In the genomic region with DNA sequence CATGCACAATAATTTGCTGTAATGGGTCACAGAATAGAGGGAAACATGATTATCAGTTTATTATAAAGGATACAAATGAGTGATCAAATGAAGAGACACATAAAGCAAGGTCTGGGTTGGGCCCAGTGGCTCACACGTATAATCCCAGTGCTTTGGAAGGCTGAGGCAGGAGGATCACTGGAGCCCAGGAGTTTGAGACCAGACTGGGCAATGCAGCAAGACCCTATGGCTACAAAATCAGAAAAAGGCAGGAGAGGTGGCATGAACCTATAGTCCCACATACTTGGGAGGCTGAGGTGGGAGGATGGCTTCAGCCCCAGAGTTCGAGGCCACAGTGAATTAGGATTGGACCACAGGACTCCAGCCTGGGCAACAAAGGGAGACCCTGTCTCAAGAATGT, we compare ENCODE assay signal across 35 cellular contexts.
DNase-seq lines count a peak whose midpoint lies in the region; ATAC-seq, FAIRE-seq and TF ChIP-seq lines count a peak whose summit lies in the region.
"Had no signal": no experiment of that assay in that cellular context is flagged by ENCODE, and none has a peak within 500 bp of the region (broad histone marks: within the 10 kb centered on the region; RNA-seq: fewer than 3 reads in every experiment).

No MANE protein-coding gene starts in this region.

- H4K20me1 ChIP-seq in H1 (replicated peaks in 1 of 2; ENCODE audit: control insufficient read depth in 1 of 2, insufficient read depth in 2 of 2, low read length in 2 of 2): no peaks in the 10 kb centered on the region
- H4K20me1 ChIP-seq: BLaER1; BLaER1 treated with 17β-estradiol and CSF1 and Interleukin-3, amounts not matched to agents 10 nM and 100 nM had no signal

- TF ChIP-seq POLR2A in H1 (IDR thresholded peaks at IDR 0.05; ENCODE audit: control extremely low read depth in 1 of 2, low read depth in 2 of 2, low read length in 2 of 2): no peak

- H3K9me3 Mint-ChIP-seq in WTC11: no peaks in the 10 kb centered on the region
- no peaks in the 10 kb centered on the region for H3K9me3 Mint-ChIP-seq in activated CD8-positive, alpha-beta memory T cell treated with anti-CD3 and anti-CD28 coated beads, Interleukin-2, amount 10 ng/mL, durations not matched to agents 7 days and 5 days (ENCODE audit: low read depth)
- H3K9me3 Mint-ChIP-seq: CD4-positive, alpha-beta memory T cell; CD4-positive, alpha-beta T cell; CD8-positive, alpha-beta T cell had no signal

- H3K9me3 ChIP-seq in HEK293 (ENCODE audit: control insufficient read depth, insufficient read depth, low read depth, low read length) (no peaks in the 10 kb centered on the region), H1 (ENCODE audit: insufficient read depth in 2 of 2, low read depth in 1 of 2, low read length in 1 of 2) (no peaks in the 10 kb centered on the region)
- H3K9me3 ChIP-seq: A549; BE2C; BLaER1; BLaER1 treated with 17β-estradiol and CSF1 and Interleukin-3, amounts not matched to agents 10 nM and 100 nM; Caco-2 had no signal

- no peak overlapping the region for H3K18ac ChIP-seq in H1 (ENCODE audit: extremely low read depth, low read length)

- no peaks in the 10 kb centered on the region for H3K27me3 Mint-ChIP-seq in WTC11 (ENCODE audit: low read depth)
- peaks cover 12% of the 10 kb centered on the region for H3K27me3 Mint-ChIP-seq in activated CD8-positive, alpha-beta memory T cell treated with anti-CD3 and anti-CD28 coated beads, Interleukin-2, amount 10 ng/mL, durations not matched to agents 7 days and 5 days
- H3K27me3 Mint-ChIP-seq: CD4-positive, CD25-positive, alpha-beta regulatory T cell had no signal

- H2AFZ ChIP-seq in H1 (ENCODE audit: low read length): no peak overlapping the region

- H3K4me2 ChIP-seq in H1 (ENCODE audit: insufficient read depth in 1 of 2, low read depth in 2 of 2, low read length in 2 of 2): 0 out of 4 replicates have a peak overlapping the region, but pooled peaks of 1 of the 2 experiments have one; percentile 34
- H3K4me2 ChIP-seq: A549; BLaER1; BLaER1 treated with 17β-estradiol and CSF1 and Interleukin-3, amounts not matched to agents 10 nM and 100 nM had no signal

- H3K4me1 ChIP-seq in HEK293 (ENCODE audit: control insufficient read depth, insufficient read depth, low read length) (no peaks in the 10 kb centered on the region), H1 (replicated peaks in 1 of 4; ENCODE audit: control insufficient read depth in 3 of 4, insufficient read depth in 4 of 4, low read length in 3 of 4) (peaks cover 0 to 8% (median 1%) of the 10 kb centered on the region in 4 experiments; a peak in 3 of 7 replicates)
- H3K4me1 ChIP-seq: A549; BE2C; BLaER1; BLaER1 treated with 17β-estradiol and CSF1 and Interleukin-3, amounts not matched to agents 10 nM and 100 nM; Caco-2 had no signal

- no peaks in the 10 kb centered on the region for H3K23me2 ChIP-seq in H1 (ENCODE audit: low read depth, low read length)

- no peak overlapping the region for H2BK20ac ChIP-seq in H1 (ENCODE audit: low read length)

- TF ChIP-seq EP300 in H1 (IDR thresholded peaks at IDR 0.05; ENCODE audit: borderline replicate concordance in 1 of 2, low read depth in 2 of 2, low read length in 2 of 2): no peak

- H4K8ac ChIP-seq in H1 (ENCODE audit: extremely low read depth, insufficient read depth, low read length): no peak overlapping the region

- H3K36me3 ChIP-seq in HEK293 (ENCODE audit: control insufficient read depth in 2 of 2, insufficient read depth in 1 of 2, low read length in 2 of 2): no peaks in the 10 kb centered on the region
- H3K36me3 ChIP-seq in H1 (ENCODE audit: control insufficient read depth in 2 of 4, insufficient read depth in 4 of 4, low read length in 3 of 4): no peaks in the 10 kb centered on the region
- H3K36me3 ChIP-seq: BE2C; BLaER1; BLaER1 treated with 17β-estradiol and CSF1 and Interleukin-3, amounts not matched to agents 10 nM and 100 nM had no signal

- H2BK12ac ChIP-seq in H1 (ENCODE audit: low read depth, low read length): no peak overlapping the region

- H3K4ac ChIP-seq in H1 (replicated peaks; ENCODE audit: insufficient read length, low read depth, low read length): no peak overlapping the region

- CTCF ChIA-PET in HEK293 (lab: Yijun Ruan, JAX): interaction anchor here (1.0 kb wide), 1 partner anchor 41 kb away, joined by 5 read pairs; no protein-coding TSS in a partner anchor
- CTCF ChIA-PET in WTC11 (lab: Charles Lee): no interaction called here
- CTCF ChIA-PET in H1 (lab: Charles Lee; ENCODE audit: partially characterized antibody): interaction anchor here (1.2 kb wide), 1 partner anchor 13 kb away, joined by 7 read pairs; no protein-coding TSS in a partner anchor
- CTCF ChIA-PET in activated CD8-positive, alpha-beta memory T cell treated with anti-CD3 and anti-CD28 coated beads, Interleukin-2, amount 10 ng/mL, durations not matched to agents 7 days and 5 days (lab: Charles Lee): no interaction called here

- no peaks in the 10 kb centered on the region for H3K27me3 ChIP-seq in H1 (replicated peaks in 1 of 4; ENCODE audit: control insufficient read depth in 3 of 4, extremely low read depth in 1 of 4, insufficient read depth in 3 of 4, low read length in 3 of 4)
- H3K27me3 ChIP-seq: BLaER1; BLaER1 treated with 17β-estradiol and CSF1 and Interleukin-3, amounts not matched to agents 10 nM and 100 nM had no signal

- no peak for FAIRE-seq in H1 (lab: Jason Lieb, UNC)
- FAIRE-seq: A204.1, A549, D721Med had no signal

- TF ChIP-seq CTCF in HEK293 (tag by site-specific recombination; IDR thresholded peaks at IDR 0.05): no peak
- TF ChIP-seq CTCF in WTC11 (IDR thresholded peaks at IDR 0.05): no peak
- TF ChIP-seq CTCF in H1 (IDR thresholded peaks at IDR 0.05; ENCODE audit: control extremely low read depth in 1 of 3, insufficient read depth in 1 of 3, low read depth in 1 of 3, low read length in 3 of 3): no peak

- no peaks in the 10 kb centered on the region for H3K79me2 ChIP-seq in H1 (ENCODE audit: control insufficient read depth in 1 of 2, insufficient read depth in 2 of 2, low read length in 2 of 2)

- no peak overlapping the region for H4K5ac ChIP-seq in H1 (ENCODE audit: insufficient read length, low read depth, low read length)

- H3K9ac ChIP-seq in H1 (replicated peaks in 1 of 4; ENCODE audit: extremely low read depth in 1 of 4, low read depth in 3 of 4, low read length in 3 of 4): no peak overlapping the region
- H3K9ac ChIP-seq: BLaER1; BLaER1 treated with 17β-estradiol and CSF1 and Interleukin-3, amounts not matched to agents 10 nM and 100 nM had no signal

- no peak for TF ChIP-seq RAD21 in H1 (IDR thresholded peaks at IDR 0.05 in 1 of 2, conservative IDR thresholded peaks at IDR 0.05 in 1 of 2; ENCODE audit: low read depth in 2 of 2, low read length in 2 of 2)

- no peak overlapping the region for H3K4me3 ChIP-seq in HEK293 (ENCODE audit: low read depth, low read length)
- H3K4me3 ChIP-seq in H1 (ENCODE audit: extremely low read depth in 1 of 4, insufficient read depth in 2 of 4, low read depth in 3 of 4, low read length in 4 of 4): no peak overlapping the region
- H3K4me3 ChIP-seq: A549; BLaER1; BLaER1 treated with 17β-estradiol and CSF1 and Interleukin-3, amounts not matched to agents 10 nM and 100 nM had no signal

- no peaks in the 10 kb centered on the region for H3K36me3 Mint-ChIP-seq in WTC11
- no peaks in the 10 kb centered on the region for H3K36me3 Mint-ChIP-seq in activated CD8-positive, alpha-beta memory T cell treated with anti-CD3 and anti-CD28 coated beads, Interleukin-2, amount 10 ng/mL, durations not matched to agents 7 days and 5 days
- H3K36me3 Mint-ChIP-seq: CD14-positive monocyte; CD4-positive, alpha-beta memory T cell; CD4-positive, CD25-positive, alpha-beta regulatory T cell; CD8-positive, alpha-beta memory T cell; CD8-positive, alpha-beta T cell had no signal

- H3K27ac ChIP-seq in HEK293 (ENCODE audit: extremely low read depth, low read depth, low read length) (no peak overlapping the region), H1 (ENCODE audit: low read depth, low read length) (no peak overlapping the region)
- H3K27ac ChIP-seq: 22Rv1; A549; BLaER1; BLaER1 treated with 17β-estradiol and CSF1 and Interleukin-3, amounts not matched to agents 10 nM and 100 nM; C4-2B had no signal

- H3K27ac Mint-ChIP-seq in WTC11: no peak overlapping the region
- H3K27ac Mint-ChIP-seq in activated CD8-positive, alpha-beta memory T cell treated with anti-CD3 and anti-CD28 coated beads, Interleukin-2, amount 10 ng/mL, durations not matched to agents 7 days and 5 days: no peak overlapping the region
- H3K27ac Mint-ChIP-seq: B cell; CD14-positive monocyte; CD4-positive, alpha-beta memory T cell; CD4-positive, alpha-beta T cell; CD4-positive, CD25-positive, alpha-beta regulatory T cell; CD8-positive, alpha-beta memory T cell; CD8-positive, alpha-beta T cell had no signal

- peak overlapping the region; percentile 41; the same call in 1 of the 2 replicates for H2BK5ac ChIP-seq in H1 (ENCODE audit: low read depth, low read length)

- DNase-seq in WTC11 (ENCODE audit: low spot score): no peak
- no peak for DNase-seq in H1 (ENCODE audit: low read depth in 1 of 2, low spot score in 2 of 2)
- no peak for DNase-seq in NCI-H2227 (lab: John Stamatoyannopoulos, UW; ENCODE audit: unreplicated experiment)
- DNase-seq in activated CD8-positive, alpha-beta memory T cell treated with anti-CD3 and anti-CD28 coated beads, Interleukin-2, amount 10 ng/mL, durations not matched to agents 7 days and 5 days: no peak
- DNase-seq: 8988T; ACHN; AML-193; BE2C; C1 segment of cervical spinal cord; Caco-2; Calu3; CD4-positive, alpha-beta memory T cell; CD4-positive, alpha-beta T cell; CD4-positive, CD25-positive, alpha-beta regulatory T cell; CD8-positive, alpha-beta memory T cell; CD8-positive, alpha-beta T cell; COR-L47; DMS 273 treated with DMSO at 0.1 percent for 48 hours; DMS153; DMS53; DMS79; DMS79 treated with DMSO at 0.1 percent for 48 hours; DND-41; EL had no signal

- H3K14ac ChIP-seq in H1 (ENCODE audit: insufficient read length): no peak overlapping the region

- no peak overlapping the region for H3K56ac ChIP-seq in H1 (replicated peaks; ENCODE audit: insufficient read length, low read depth, low read length)

- no peak overlapping the region for H3K4me3 Mint-ChIP-seq in WTC11
- H3K4me3 Mint-ChIP-seq in activated CD8-positive, alpha-beta memory T cell treated with anti-CD3 and anti-CD28 coated beads, Interleukin-2, amount 10 ng/mL, durations not matched to agents 7 days and 5 days: no peak overlapping the region
- H3K4me3 Mint-ChIP-seq: B cell; CD14-positive monocyte; CD4-positive, alpha-beta memory T cell; CD4-positive, alpha-beta T cell; CD4-positive, CD25-positive, alpha-beta regulatory T cell; CD8-positive, alpha-beta memory T cell; CD8-positive, alpha-beta T cell had no signal

- no peak overlapping the region for H2AK5ac ChIP-seq in H1 (ENCODE audit: low read depth, low read length)

- no peak for ATAC-seq in WTC11
- ATAC-seq in HG02571 (IDR thresholded peaks at IDR 0.05; ENCODE audit: unreplicated experiment): no peak
- ATAC-seq in activated CD8-positive, alpha-beta memory T cell treated with anti-CD3 and anti-CD28 coated beads, Interleukin-2, amount 10 ng/mL, durations not matched to agents 7 days and 5 days: no peak
- ATAC-seq: A549; CD8-positive, alpha-beta T cell had no signal

- H3K79me1 ChIP-seq in H1 (ENCODE audit: low read depth, low read length): no peaks in the 10 kb centered on the region

- H3K4me1 Mint-ChIP-seq in WTC11: peaks cover 29% of the 10 kb centered on the region
- H3K4me1 Mint-ChIP-seq in activated CD8-positive, alpha-beta memory T cell treated with anti-CD3 and anti-CD28 coated beads, Interleukin-2, amount 10 ng/mL, durations not matched to agents 7 days and 5 days: no peaks in the 10 kb centered on the region
- H3K4me1 Mint-ChIP-seq: B cell; CD14-positive monocyte; CD4-positive, alpha-beta memory T cell; CD4-positive, CD25-positive, alpha-beta regulatory T cell; CD8-positive, alpha-beta memory T cell had no signal

- H4K91ac ChIP-seq in H1 (replicated peaks; ENCODE audit: insufficient read length, low read length): no peak overlapping the region

- no peak overlapping the region for H2BK120ac ChIP-seq in H1 (replicated peaks; ENCODE audit: low read depth, low read length)

- no peak overlapping the region for H2BK15ac ChIP-seq in H1 (ENCODE audit: low read length)

- POLR2A ChIA-PET in HEK293 (lab: Yijun Ruan, JAX) (no interaction called here), WTC11 (lab: Charles Lee) (no interaction called here), H1 (lab: Charles Lee; ENCODE audit: partially characterized antibody) (no interaction called here)

- WGBS in H1 (ENCODE audit: extremely low coverage in 1 of 2, insufficient coverage in 1 of 2, insufficient read length in 1 of 2, insufficient replicate concordance in 2 of 2, low coverage in 1 of 2, low lambda C conversion rate in 2 of 2, missing lambda C conversion rate in 1 of 2), 2 experiments: 94% methylated on average over 2 of the region's 2 CpGs; no CpG with 5 or more reads in 1 of the 2 experiments

- H3K23ac ChIP-seq in H1 (ENCODE audit: insufficient read length): no peak overlapping the region

Comparison
In these comparisons a context has a peak if more than half of its experiments do, and no peak if none do; other contexts are left out.
1. CTCF ChIA-PET loops: an anchor here in HEK293 (1.0 kb wide) and H1 (1.2 kb wide); none called in WTC11 and activated CD8-positive, alpha-beta memory T cell treated with anti-CD3 and anti-CD28 coated beads, Interleukin-2, amount 10 ng/mL, durations not matched to agents 7 days and 5 days.
2. Of the 8 proteins assayed by ChIP-seq in both HEK293 and WTC11: peak only in HEK293: none; only in WTC11: none; in both: ZNF121; in neither: 7.